In the genomic region with DNA sequence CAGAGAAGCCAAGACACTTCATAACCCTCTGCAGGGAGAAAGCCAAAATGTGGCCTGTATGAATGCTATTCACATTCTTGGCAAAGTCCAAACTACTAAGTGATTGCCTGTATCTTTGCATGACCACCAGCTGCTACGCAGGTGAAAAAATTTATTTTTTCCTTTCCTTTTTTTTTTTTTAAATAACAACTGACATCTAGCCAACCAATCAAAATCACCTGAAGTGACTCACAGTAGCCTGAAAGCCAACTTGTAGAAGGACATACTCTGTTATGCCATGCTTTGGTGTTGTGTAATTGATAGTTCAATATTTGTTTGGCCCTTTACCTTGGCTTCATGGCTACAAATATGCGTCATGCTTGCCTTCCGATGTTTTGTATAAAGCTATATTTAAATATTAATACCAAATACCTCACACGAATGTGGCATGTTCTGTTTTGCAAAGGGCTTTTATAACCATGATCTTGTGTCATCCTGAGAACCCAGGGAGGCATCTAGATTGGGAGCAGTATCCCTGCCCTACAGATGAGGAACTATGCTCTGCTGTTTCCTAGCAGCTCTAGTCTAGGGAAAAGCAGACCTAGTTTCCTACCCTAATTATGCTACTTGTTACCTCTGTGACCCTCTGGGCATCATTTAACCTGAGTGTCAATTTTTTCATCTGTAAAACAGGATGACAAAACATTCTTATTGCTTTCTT, we compare ENCODE assay signal across 1 cellular context.
TF ChIP-seq lines count a peak whose summit lies in the region.

No MANE protein-coding gene starts in this region.

TF ChIP-seq in HepG2, 621 proteins besides CTCF, POLR2A, EP300 and RAD21 (continued from another document and continues in another):
- TF ChIP-seq, protein P1, sequence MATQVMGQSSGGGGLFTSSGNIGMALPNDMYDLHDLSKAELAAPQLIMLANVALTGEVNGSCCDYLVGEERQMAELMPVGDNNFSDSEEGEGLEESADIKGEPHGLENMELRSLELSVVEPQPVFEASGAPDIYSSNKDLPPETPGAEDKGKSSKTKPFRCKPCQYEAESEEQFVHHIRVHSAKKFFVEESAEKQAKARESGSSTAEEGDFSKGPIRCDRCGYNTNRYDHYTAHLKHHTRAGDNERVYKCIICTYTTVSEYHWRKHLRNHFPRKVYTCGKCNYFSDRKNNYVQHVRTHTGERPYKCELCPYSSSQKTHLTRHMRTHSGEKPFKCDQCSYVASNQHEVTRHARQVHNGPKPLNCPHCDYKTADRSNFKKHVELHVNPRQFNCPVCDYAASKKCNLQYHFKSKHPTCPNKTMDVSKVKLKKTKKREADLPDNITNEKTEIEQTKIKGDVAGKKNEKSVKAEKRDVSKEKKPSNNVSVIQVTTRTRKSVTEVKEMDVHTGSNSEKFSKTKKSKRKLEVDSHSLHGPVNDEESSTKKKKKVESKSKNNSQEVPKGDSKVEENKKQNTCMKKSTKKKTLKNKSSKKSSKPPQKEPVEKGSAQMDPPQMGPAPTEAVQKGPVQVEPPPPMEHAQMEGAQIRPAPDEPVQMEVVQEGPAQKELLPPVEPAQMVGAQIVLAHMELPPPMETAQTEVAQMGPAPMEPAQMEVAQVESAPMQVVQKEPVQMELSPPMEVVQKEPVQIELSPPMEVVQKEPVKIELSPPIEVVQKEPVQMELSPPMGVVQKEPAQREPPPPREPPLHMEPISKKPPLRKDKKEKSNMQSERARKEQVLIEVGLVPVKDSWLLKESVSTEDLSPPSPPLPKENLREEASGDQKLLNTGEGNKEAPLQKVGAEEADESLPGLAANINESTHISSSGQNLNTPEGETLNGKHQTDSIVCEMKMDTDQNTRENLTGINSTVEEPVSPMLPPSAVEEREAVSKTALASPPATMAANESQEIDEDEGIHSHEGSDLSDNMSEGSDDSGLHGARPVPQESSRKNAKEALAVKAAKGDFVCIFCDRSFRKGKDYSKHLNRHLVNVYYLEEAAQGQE (IDR thresholded peaks at IDR 0.05; ENCODE audit: borderline replicate concordance in 1 of 2, low read depth in 1 of 2, low read length in 2 of 2): no peak
- TF ChIP-seq HNF4A (CRISPR knock-in tag; IDR thresholded peaks at IDR 0.05) (peak; percentile 65), FOSL1 (CRISPR knock-in tag; IDR thresholded peaks at IDR 0.05; ENCODE audit: borderline replicate concordance) (peak; percentile 53; the same call in 1 of the 2 replicates), CC2D1A (CRISPR knock-in tag; IDR thresholded peaks at IDR 0.05) (no peak), TCF12 (IDR thresholded peaks at IDR 0.05) (no peak), TCF12 (CRISPR knock-in tag; IDR thresholded peaks at IDR 0.05) (no peak), BRCA1 (CRISPR knock-in tag; IDR thresholded peaks at IDR 0.05) (no peak), ZNF354B (CRISPR knock-in tag; IDR thresholded peaks at IDR 0.05) (no peak), ZNF549 (CRISPR knock-in tag; IDR thresholded peaks at IDR 0.05) (no peak), NONO (IDR thresholded peaks at IDR 0.05) (no peak), NONO (CRISPR knock-in tag; conservative IDR thresholded peaks at IDR 0.05) (no peak), ZNF605 (CRISPR knock-in tag; IDR thresholded peaks at IDR 0.05) (no peak), EED (CRISPR knock-in tag; IDR thresholded peaks at IDR 0.05) (no peak), CCAR2 (optimal IDR thresholded peaks at IDR 0.05; ENCODE audit: low read depth, low read length) (no peak), ZNF256 (CRISPR knock-in tag; conservative IDR thresholded peaks at IDR 0.05) (no peak), RFXANK (CRISPR knock-in tag; IDR thresholded peaks at IDR 0.05) (0 out of 2 replicates have a peak, but pooled peaks have one; percentile 38), MIXL1 (CRISPR knock-in tag; IDR thresholded peaks at IDR 0.05) (peak; percentile 94), PPARG (CRISPR knock-in tag; conservative IDR thresholded peaks at IDR 0.05) (peak; percentile 84), SRSF9 (IDR thresholded peaks at IDR 0.05; ENCODE audit: borderline replicate concordance, insufficient read depth, low read depth, low read length, poor library complexity, severe bottlenecking) (no peak), ZNF616 (CRISPR knock-in tag; IDR thresholded peaks at IDR 0.05; ENCODE audit: low read depth) (no peak), ZNF432 (CRISPR knock-in tag; IDR thresholded peaks at IDR 0.05; ENCODE audit: borderline replicate concordance) (no peak)
- TF ChIP-seq, protein P2, sequence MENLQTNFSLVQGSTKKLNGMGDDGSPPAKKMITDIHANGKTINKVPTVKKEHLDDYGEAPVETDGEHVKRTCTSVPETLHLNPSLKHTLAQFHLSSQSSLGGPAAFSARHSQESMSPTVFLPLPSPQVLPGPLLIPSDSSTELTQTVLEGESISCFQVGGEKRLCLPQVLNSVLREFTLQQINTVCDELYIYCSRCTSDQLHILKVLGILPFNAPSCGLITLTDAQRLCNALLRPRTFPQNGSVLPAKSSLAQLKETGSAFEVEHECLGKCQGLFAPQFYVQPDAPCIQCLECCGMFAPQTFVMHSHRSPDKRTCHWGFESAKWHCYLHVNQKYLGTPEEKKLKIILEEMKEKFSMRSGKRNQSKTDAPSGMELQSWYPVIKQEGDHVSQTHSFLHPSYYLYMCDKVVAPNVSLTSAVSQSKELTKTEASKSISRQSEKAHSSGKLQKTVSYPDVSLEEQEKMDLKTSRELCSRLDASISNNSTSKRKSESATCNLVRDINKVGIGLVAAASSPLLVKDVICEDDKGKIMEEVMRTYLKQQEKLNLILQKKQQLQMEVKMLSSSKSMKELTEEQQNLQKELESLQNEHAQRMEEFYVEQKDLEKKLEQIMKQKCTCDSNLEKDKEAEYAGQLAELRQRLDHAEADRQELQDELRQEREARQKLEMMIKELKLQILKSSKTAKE (CRISPR knock-in tag; IDR thresholded peaks at IDR 0.05; ENCODE audit: borderline replicate concordance): no peak
- TF ChIP-seq, protein P3, sequence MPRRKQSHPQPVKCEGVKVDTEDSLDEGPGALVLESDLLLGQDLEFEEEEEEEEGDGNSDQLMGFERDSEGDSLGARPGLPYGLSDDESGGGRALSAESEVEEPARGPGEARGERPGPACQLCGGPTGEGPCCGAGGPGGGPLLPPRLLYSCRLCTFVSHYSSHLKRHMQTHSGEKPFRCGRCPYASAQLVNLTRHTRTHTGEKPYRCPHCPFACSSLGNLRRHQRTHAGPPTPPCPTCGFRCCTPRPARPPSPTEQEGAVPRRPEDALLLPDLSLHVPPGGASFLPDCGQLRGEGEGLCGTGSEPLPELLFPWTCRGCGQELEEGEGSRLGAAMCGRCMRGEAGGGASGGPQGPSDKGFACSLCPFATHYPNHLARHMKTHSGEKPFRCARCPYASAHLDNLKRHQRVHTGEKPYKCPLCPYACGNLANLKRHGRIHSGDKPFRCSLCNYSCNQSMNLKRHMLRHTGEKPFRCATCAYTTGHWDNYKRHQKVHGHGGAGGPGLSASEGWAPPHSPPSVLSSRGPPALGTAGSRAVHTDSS (CRISPR knock-in tag; conservative IDR thresholded peaks at IDR 0.05): no peak
- TF ChIP-seq, protein P4, sequence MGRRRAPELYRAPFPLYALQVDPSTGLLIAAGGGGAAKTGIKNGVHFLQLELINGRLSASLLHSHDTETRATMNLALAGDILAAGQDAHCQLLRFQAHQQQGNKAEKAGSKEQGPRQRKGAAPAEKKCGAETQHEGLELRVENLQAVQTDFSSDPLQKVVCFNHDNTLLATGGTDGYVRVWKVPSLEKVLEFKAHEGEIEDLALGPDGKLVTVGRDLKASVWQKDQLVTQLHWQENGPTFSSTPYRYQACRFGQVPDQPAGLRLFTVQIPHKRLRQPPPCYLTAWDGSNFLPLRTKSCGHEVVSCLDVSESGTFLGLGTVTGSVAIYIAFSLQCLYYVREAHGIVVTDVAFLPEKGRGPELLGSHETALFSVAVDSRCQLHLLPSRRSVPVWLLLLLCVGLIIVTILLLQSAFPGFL (CRISPR knock-in tag; IDR thresholded peaks at IDR 0.05): no peak
- TF ChIP-seq, protein P5, sequence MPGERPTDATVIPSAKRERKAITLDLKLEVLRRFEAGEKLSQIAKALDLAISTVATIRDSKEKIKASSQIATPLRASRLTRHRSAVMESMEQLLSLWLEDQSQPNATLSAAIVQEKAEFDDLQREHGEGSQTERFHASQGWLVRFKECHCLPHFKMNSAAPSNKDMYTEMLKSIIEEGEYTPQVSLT (CRISPR knock-in tag; IDR thresholded peaks at IDR 0.05; ENCODE audit: borderline replicate concordance, low read depth): no peak
- TF ChIP-seq, protein P6, sequence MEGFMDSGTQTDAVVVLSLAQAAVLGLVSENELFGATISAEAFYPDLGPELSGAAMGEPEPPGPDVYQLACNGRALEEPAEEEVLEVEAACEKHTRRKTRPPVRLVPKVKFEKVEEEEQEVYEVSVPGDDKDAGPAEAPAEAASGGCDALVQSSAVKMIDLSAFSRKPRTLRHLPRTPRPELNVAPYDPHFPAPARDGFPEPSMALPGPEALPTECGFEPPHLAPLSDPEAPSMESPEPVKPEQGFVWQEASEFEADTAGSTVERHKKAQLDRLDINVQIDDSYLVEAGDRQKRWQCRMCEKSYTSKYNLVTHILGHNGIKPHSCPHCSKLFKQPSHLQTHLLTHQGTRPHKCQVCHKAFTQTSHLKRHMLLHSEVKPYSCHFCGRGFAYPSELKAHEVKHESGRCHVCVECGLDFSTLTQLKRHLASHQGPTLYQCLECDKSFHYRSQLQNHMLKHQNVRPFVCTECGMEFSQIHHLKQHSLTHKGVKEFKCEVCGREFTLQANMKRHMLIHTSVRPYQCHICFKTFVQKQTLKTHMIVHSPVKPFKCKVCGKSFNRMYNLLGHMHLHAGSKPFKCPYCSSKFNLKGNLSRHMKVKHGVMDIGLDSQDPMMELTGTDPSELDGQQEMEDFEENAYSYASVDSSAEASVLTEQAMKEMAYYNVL (CRISPR knock-in tag; IDR thresholded peaks at IDR 0.05; ENCODE audit: borderline replicate concordance): no peak
- TF ChIP-seq, protein P7, sequence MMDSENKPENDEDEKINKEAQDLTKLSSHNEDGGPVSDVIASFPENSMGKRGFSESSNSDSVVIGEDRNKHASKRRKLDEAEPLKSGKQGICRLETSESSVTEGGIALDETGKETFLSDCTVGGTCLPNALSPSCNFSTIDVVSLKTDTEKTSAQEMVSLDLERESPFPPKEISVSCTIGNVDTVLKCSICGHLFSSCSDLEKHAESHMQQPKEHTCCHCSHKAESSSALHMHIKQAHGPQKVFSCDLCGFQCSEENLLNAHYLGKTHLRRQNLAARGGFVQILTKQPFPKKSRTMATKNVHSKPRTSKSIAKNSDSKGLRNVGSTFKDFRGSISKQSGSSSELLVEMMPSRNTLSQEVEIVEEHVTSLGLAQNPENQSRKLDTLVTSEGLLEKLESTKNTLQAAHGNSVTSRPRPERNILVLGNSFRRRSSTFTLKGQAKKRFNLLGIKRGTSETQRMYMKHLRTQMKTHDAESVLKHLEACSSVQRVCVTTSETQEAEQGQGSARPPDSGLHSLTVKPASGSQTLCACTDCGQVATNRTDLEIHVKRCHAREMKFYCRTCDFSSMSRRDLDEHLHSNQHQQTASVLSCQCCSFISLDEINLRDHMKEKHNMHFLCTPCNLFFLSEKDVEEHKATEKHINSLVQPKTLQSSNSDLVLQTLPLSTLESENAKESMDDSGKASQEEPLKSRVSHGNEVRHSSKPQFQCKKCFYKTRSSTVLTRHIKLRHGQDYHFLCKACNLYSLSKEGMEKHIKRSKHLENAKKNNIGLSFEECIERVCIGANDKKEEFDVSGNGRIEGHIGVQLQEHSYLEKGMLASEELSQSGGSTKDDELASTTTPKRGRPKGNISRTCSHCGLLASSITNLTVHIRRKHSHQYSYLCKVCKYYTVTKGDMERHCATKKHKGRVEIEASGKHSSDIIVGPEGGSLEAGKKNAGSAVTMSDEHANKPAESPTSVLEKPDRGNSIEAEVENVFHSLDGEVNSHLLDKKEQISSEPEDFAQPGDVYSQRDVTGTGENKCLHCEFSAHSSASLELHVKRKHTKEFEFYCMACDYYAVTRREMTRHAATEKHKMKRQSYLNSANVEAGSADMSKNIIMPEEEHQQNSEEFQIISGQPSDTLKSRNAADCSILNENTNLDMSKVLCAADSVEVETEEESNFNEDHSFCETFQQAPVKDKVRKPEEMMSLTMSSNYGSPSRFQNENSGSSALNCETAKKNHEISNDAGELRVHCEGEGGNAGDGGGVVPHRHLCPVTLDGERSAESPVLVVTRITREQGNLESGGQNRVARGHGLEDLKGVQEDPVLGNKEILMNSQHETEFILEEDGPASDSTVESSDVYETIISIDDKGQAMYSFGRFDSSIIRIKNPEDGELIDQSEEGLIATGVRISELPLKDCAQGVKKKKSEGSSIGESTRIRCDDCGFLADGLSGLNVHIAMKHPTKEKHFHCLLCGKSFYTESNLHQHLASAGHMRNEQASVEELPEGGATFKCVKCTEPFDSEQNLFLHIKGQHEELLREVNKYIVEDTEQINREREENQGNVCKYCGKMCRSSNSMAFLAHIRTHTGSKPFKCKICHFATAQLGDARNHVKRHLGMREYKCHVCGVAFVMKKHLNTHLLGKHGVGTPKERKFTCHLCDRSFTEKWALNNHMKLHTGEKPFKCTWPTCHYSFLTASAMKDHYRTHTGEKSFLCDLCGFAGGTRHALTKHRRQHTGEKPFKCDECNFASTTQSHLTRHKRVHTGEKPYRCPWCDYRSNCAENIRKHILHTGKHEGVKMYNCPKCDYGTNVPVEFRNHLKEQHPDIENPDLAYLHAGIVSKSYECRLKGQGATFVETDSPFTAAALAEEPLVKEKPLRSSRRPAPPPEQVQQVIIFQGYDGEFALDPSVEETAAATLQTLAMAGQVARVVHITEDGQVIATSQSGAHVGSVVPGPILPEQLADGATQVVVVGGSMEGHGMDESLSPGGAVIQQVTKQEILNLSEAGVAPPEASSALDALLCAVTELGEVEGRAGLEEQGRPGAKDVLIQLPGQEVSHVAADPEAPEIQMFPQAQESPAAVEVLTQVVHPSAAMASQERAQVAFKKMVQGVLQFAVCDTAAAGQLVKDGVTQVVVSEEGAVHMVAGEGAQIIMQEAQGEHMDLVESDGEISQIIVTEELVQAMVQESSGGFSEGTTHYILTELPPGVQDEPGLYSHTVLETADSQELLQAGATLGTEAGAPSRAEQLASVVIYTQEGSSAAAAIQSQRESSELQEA (CRISPR knock-in tag; IDR thresholded peaks at IDR 0.05; ENCODE audit: not compliant biosample characterization): no peak
- TF ChIP-seq, protein P8, sequence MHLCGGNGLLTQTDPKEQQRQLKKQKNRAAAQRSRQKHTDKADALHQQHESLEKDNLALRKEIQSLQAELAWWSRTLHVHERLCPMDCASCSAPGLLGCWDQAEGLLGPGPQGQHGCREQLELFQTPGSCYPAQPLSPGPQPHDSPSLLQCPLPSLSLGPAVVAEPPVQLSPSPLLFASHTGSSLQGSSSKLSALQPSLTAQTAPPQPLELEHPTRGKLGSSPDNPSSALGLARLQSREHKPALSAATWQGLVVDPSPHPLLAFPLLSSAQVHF (CRISPR knock-in tag; IDR thresholded peaks at IDR 0.05): no peak
